ENCODE assay signal across 23 cellular contexts in the genomic region with DNA sequence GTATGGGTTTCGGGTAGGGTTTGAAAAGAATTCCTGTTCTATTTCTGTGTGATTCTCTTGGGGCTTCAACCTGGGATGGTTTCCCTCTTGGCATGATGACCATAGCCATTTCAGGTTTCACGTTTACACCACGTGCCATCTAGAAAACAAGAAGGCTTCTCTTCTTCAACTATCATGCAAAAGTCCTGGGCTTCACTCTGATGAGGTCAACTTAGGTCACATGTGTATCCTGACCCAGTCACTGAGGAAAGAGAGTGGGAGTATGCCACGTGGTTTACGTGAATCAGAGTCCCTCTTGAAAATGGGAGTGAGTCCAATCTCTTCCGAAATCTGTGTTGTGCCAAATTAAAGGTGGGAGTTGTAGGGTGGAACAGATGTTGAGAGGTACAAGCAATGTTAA.
DNase-seq lines count a peak whose midpoint lies in the region; ATAC-seq, FAIRE-seq and TF ChIP-seq lines count a peak whose summit lies in the region.
"Had no signal": no experiment of that assay in that cellular context is flagged by ENCODE, and none has a peak within 500 bp of the region (broad histone marks: within the 10 kb centered on the region; RNA-seq: fewer than 3 reads in every experiment).

No MANE protein-coding gene starts in this region.

- H3K27me3 ChIP-seq in HepG2 (ENCODE audit: control insufficient read depth in 1 of 2, insufficient read depth in 2 of 2, low read length in 2 of 2) (peaks cover 5 to 30% of the 10 kb centered on the region in 2 experiments; a peak in 4 of 5 replicates), right lobe of liver (no peaks in the 10 kb centered on the region), endodermal cell (ENCODE audit: control insufficient read depth, insufficient read depth, low read length, poor library complexity, severe bottlenecking) (no peaks in the 10 kb centered on the region), gastrocnemius medialis (no peaks in the 10 kb centered on the region)
- H3K27me3 ChIP-seq: BE2C; BLaER1 treated with 17β-estradiol and CSF1 and Interleukin-3, amounts not matched to agents 10 nM and 100 nM had no signal

- no peaks in the 10 kb centered on the region for H4K20me1 ChIP-seq in HepG2 (ENCODE audit: insufficient read depth, low read length)
- H4K20me1 ChIP-seq: BLaER1 treated with 17β-estradiol and CSF1 and Interleukin-3, amounts not matched to agents 10 nM and 100 nM had no signal

- WGBS in HepG2 (ENCODE audit: low lambda C conversion rate) = 18% methylated on average over 6 of the region's 6 CpGs
- 72% methylated on average over 6 of the region's 6 CpGs for WGBS in right lobe of liver (ENCODE audit: insufficient coverage, low coverage, low lambda C conversion rate, missing lambda C conversion rate)
- WGBS in endodermal cell (ENCODE audit: insufficient coverage in 1 of 2, insufficient read length in 1 of 2), 2 experiments = 90 to 93% methylated on average over 5 to 6 of the region's 6 CpGs

- no peak for TF ChIP-seq POLR2A in HepG2 (IDR thresholded peaks at IDR 0.05; ENCODE audit: insufficient read depth in 1 of 2, low read depth in 2 of 2, low read length in 2 of 2)
- TF ChIP-seq POLR2A in right lobe of liver (IDR thresholded peaks at IDR 0.05) = no peak
- TF ChIP-seq POLR2A in gastrocnemius medialis (IDR thresholded peaks at IDR 0.05) = no peak

- CTCF ChIA-PET in HepG2 (lab: Yijun Ruan, JAX; ENCODE audit: low intra/inter-chr PET ratio, low total read pairs) = no interaction called here

- TF ChIP-seq RAD21 in HepG2 (CRISPR knock-in tag; IDR thresholded peaks at IDR 0.05) = no peak

- H3K4me3 ChIP-seq in HepG2 (replicated peaks in 1 of 3; ENCODE audit: insufficient read depth in 1 of 3, low read depth in 2 of 3, low read length in 3 of 3) (no peak overlapping the region), right lobe of liver (no peak overlapping the region), endodermal cell (ENCODE audit: low read length) (peak overlapping the region; percentile 26), gastrocnemius medialis (no peak overlapping the region)
- H3K4me3 ChIP-seq: A549; BLaER1 treated with 17β-estradiol and CSF1 and Interleukin-3, amounts not matched to agents 10 nM and 100 nM; GM23248 had no signal

- H3K9ac ChIP-seq in HepG2 (ENCODE audit: insufficient read depth, low read depth, low read length) (no peak overlapping the region), endodermal cell (ENCODE audit: extremely low read depth, low read length, poor library complexity, severe bottlenecking) (no peak overlapping the region)
- H3K9ac ChIP-seq: BLaER1 treated with 17β-estradiol and CSF1 and Interleukin-3, amounts not matched to agents 10 nM and 100 nM; GM23248 had no signal

- peaks cover 13% of the 10 kb centered on the region for H3K4me1 Mint-ChIP-seq in endodermal cell
- H3K4me1 Mint-ChIP-seq: CD14-positive monocyte; CD4-positive, alpha-beta memory T cell had no signal

- no peak overlapping the region for H3K27ac Mint-ChIP-seq in endodermal cell
- H3K27ac Mint-ChIP-seq: CD14-positive monocyte; CD4-positive, alpha-beta memory T cell had no signal

- H3K27ac ChIP-seq in HepG2 (ENCODE audit: extremely low read length, insufficient read depth, low read length) (no peak overlapping the region), right lobe of liver (no peak overlapping the region), endodermal cell (ENCODE audit: low read depth, low read length) (no peak overlapping the region), gastrocnemius medialis (peak overlapping the region; percentile 23 to 90 (median 86))
- H3K27ac ChIP-seq: A549; BLaER1 treated with 17β-estradiol and CSF1 and Interleukin-3, amounts not matched to agents 10 nM and 100 nM; GM23248 had no signal

- intact Hi-C loops in HepG2 (cut with micrococcal nuclease; ENCODE audit: unreplicated experiment) = no loop called here
- intact Hi-C loops in right lobe of liver (cut with DNase I) = no loop called here
- intact Hi-C loops in gastrocnemius medialis (cut with DNase I; ENCODE audit: low total_unique reads) = no loop called here

- POLR2A ChIA-PET in HepG2 (lab: Yijun Ruan, JAX) = no interaction called here

- no peak overlapping the region for H3K4me2 ChIP-seq in HepG2 (ENCODE audit: low read depth, low read length)
- H3K4me2 ChIP-seq: A549; BLaER1 treated with 17β-estradiol and CSF1 and Interleukin-3, amounts not matched to agents 10 nM and 100 nM had no signal

- H3K79me2 ChIP-seq in HepG2 (ENCODE audit: insufficient read depth, low read length) = no peaks in the 10 kb centered on the region

- H3K9me3 ChIP-seq in HepG2 (ENCODE audit: low read length) (no peaks in the 10 kb centered on the region), right lobe of liver (no peaks in the 10 kb centered on the region), endodermal cell (ENCODE audit: control insufficient read depth, low read length) (peaks cover 25% of the 10 kb centered on the region), gastrocnemius medialis (no peaks in the 10 kb centered on the region)
- H3K9me3 ChIP-seq: BE2C, Caco-2 had no signal

- no peaks in the 10 kb centered on the region for H3K4me1 ChIP-seq in HepG2 (ENCODE audit: insufficient read depth, low read length)
- no peaks in the 10 kb centered on the region for H3K4me1 ChIP-seq in right lobe of liver
- peaks cover 4% of the 10 kb centered on the region for H3K4me1 ChIP-seq in endodermal cell (ENCODE audit: control insufficient read depth, insufficient read depth, low read length)
- peaks cover 38 to 50% of the 10 kb centered on the region in 2 donors for H3K4me1 ChIP-seq in gastrocnemius medialis
- H3K4me1 ChIP-seq: A549, BE2C, Caco-2 had no signal

- BruUV-seq in HepG2 (replicated peaks; lab: Mats Ljungman, UMichigan) = no TSS peak

- peaks cover 20% of the 10 kb centered on the region for H3K9me3 Mint-ChIP-seq in endodermal cell

- ATAC-seq in HepG2 (no peak), right lobe of liver (no peak), gastrocnemius medialis (no peak), HG02852 (IDR thresholded peaks at IDR 0.05; ENCODE audit: unreplicated experiment) (no peak)
- ATAC-seq: A549 had no signal

- H3K4me3 Mint-ChIP-seq in endodermal cell = no peak overlapping the region
- H3K4me3 Mint-ChIP-seq: CD14-positive monocyte; CD4-positive, alpha-beta memory T cell had no signal

- H3K27me3 Mint-ChIP-seq in endodermal cell (ENCODE audit: insufficient read depth) = no peaks in the 10 kb centered on the region

- no peak for FAIRE-seq in HepG2 (lab: Jason Lieb, UNC)
- FAIRE-seq: A549, G401.6, GM12892, H1 had no signal

- TF ChIP-seq EP300 in HepG2 (IDR thresholded peaks at IDR 0.05; ENCODE audit: low read depth in 2 of 2, low read length in 2 of 2) (no peak), HepG2 (CRISPR knock-in tag; IDR thresholded peaks at IDR 0.05; ENCODE audit: borderline replicate concordance) (no peak)

- TF ChIP-seq CTCF in HepG2 (CRISPR knock-in tag; IDR thresholded peaks at IDR 0.05) (no peak), right lobe of liver (IDR thresholded peaks at IDR 0.05) (no peak), endodermal cell (conservative IDR thresholded peaks at IDR 0.05) (no peak), gastrocnemius medialis (IDR thresholded peaks at IDR 0.05 in 4 of 5, conservative IDR thresholded peaks at IDR 0.05 in 1 of 5) (no peak)

- DNase-seq in HepG2 (ENCODE audit: low spot score) = no peak
- no peak for DNase-seq in right lobe of liver
- DNase-seq in endodermal cell = no peak
- no peak for DNase-seq in gastrocnemius medialis
- no peak for DNase-seq in hepatic stellate cell (ENCODE audit: low spot score)
- DNase-seq: 8988T; ACHN; AML-193; BE2C; Caco-2; CD4-positive, alpha-beta memory T cell; DMS153; DND-41; H7; HCEC 1CT had no signal

- in situ Hi-C loops in HepG2 (cut with HindIII; ENCODE audit: extremely low pct_ligation_motif_present, low pct_unique_long_range_greater_than_20kb) = no loop called here
- in situ Hi-C loops in gastrocnemius medialis (cut with MboI; ENCODE audit: low sequenced_read_pairs in 4 of 4) = loop anchor here in 2 of 4 donors (5.0 to 25.0 kb wide), 2 partner anchors 139 kb away; no protein-coding TSS in a partner anchor

- H3K36me3 Mint-ChIP-seq in endodermal cell (ENCODE audit: low read depth) = no peaks in the 10 kb centered on the region
- H3K36me3 Mint-ChIP-seq: CD14-positive monocyte; CD4-positive, alpha-beta memory T cell had no signal

- H3K36me3 ChIP-seq in HepG2 (replicated peaks in 1 of 2; ENCODE audit: control insufficient read depth in 1 of 2, insufficient read depth in 2 of 2, low read length in 2 of 2) = no peaks in the 10 kb centered on the region
- H3K36me3 ChIP-seq in right lobe of liver = no peaks in the 10 kb centered on the region
- H3K36me3 ChIP-seq in endodermal cell (ENCODE audit: control insufficient read depth, insufficient read depth, low read length) = no peaks in the 10 kb centered on the region
- no peaks in the 10 kb centered on the region for H3K36me3 ChIP-seq in gastrocnemius medialis
- H3K36me3 ChIP-seq: BE2C; BLaER1 treated with 17β-estradiol and CSF1 and Interleukin-3, amounts not matched to agents 10 nM and 100 nM had no signal

- no peak overlapping the region for H2AFZ ChIP-seq in HepG2 (ENCODE audit: low read length)
- H2AFZ ChIP-seq: GM23248 had no signal

TF ChIP-seq in HepG2, 621 proteins besides CTCF, POLR2A, EP300 and RAD21 (continues in another document):
- TF ChIP-seq GZF1 (CRISPR knock-in tag; IDR thresholded peaks at IDR 0.05) (no peak), ZNF670 (CRISPR knock-in tag; IDR thresholded peaks at IDR 0.05; ENCODE audit: borderline replicate concordance) (no peak), PHF21A (CRISPR knock-in tag; IDR thresholded peaks at IDR 0.05) (no peak), AGO2 (optimal IDR thresholded peaks at IDR 0.05; ENCODE audit: low read depth, low read length) (no peak)
- TF ChIP-seq, protein P1, sequence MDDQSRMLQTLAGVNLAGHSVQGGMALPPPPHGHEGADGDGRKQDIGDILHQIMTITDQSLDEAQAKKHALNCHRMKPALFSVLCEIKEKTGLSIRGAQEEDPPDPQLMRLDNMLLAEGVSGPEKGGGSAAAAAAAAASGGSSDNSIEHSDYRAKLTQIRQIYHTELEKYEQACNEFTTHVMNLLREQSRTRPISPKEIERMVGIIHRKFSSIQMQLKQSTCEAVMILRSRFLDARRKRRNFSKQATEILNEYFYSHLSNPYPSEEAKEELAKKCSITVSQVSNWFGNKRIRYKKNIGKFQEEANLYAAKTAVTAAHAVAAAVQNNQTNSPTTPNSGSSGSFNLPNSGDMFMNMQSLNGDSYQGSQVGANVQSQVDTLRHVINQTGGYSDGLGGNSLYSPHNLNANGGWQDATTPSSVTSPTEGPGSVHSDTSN (CRISPR knock-in tag; IDR thresholded peaks at IDR 0.05; ENCODE audit: borderline replicate concordance) = no peak

Comparison
In these comparisons a context has a peak if more than half of its experiments do, and no peak if none do; other contexts are left out.
1. H3K27ac ChIP-seq: peak in gastrocnemius medialis (4 of 4); none in HepG2 (single experiment), right lobe of liver (0 of 3) and endodermal cell (single experiment).